In genomic region chr11:45964911-45965389, GRCh38 we compare ENCODE assay signal across 9 cellular contexts. TPM values are rescaled to one million over a fixed set of nuclear protein-coding genes. Genes with fewer than 3 reads are reported as not detected.
A peak's percentile ranks its signal among the peaks of the same experiment; 100 is the strongest.
DNase-seq lines count a peak whose midpoint lies in the region; ATAC-seq and TF ChIP-seq lines count a peak whose summit lies in the region.
"Had no signal": no experiment of that assay in that cellular context is flagged by ENCODE, and none has a peak within 500 bp of the region (broad histone marks: within the 10 kb centered on the region; RNA-seq: fewer than 3 reads in every experiment).

No MANE protein-coding gene starts in this region.

- H3K4me1 ChIP-seq in Caco-2 (peaks cover 21% of the 10 kb centered on the region), GM23338 (ENCODE audit: insufficient read depth) (no peaks in the 10 kb centered on the region), adrenal gland (replicated peaks in 1 of 2) (peaks cover 17 to 20% of the 10 kb centered on the region in 2 donors), heart left ventricle (peaks cover 0 to 18% (median 4%) of the 10 kb centered on the region in 12 donors)

- H3K9me3 Mint-ChIP-seq in Caco-2 (ENCODE audit: unreplicated experiment) (no peaks in the 10 kb centered on the region), GM23338 (no peaks in the 10 kb centered on the region)
- H3K9me3 Mint-ChIP-seq: activated naive CD4-positive, alpha-beta T cell treated with anti-CD3 and anti-CD28 coated beads, Interleukin-2, amount 50 U/mL, for 24 hours had no signal

- 0 out of 2 replicates have a peak overlapping the region, but pooled peaks have one; percentile 29 for H3K27ac ChIP-seq in GM23338 (ENCODE audit: low read depth)
- peak overlapping the region in 3 of 5 donors; percentile 38 to 45 (median 43) for H3K27ac ChIP-seq in adrenal gland
- H3K27ac ChIP-seq in heart left ventricle = peak overlapping the region in 2 of 12 donors; percentile 13

- no peaks in the 10 kb centered on the region for H3F3A ChIP-seq in GM23338 (replicated peaks; ENCODE audit: low read depth)

- POLR2A ChIA-PET in Caco-2 (lab: Charles Lee) = no interaction called here

- no peak overlapping the region for H2AFZ ChIP-seq in GM23338

- H3K27me3 ChIP-seq in Caco-2 (replicated peaks; ENCODE audit: control insufficient read depth, insufficient read depth, low read length) (no peaks in the 10 kb centered on the region), GM23338 (ENCODE audit: insufficient read depth) (no peaks in the 10 kb centered on the region), adrenal gland (no peaks in the 10 kb centered on the region), heart left ventricle (no peaks in the 10 kb centered on the region)

- WGBS in adrenal gland, 4 donors = 21 to 25% (median 23%) methylated on average over 9 of the region's 9 CpGs
- 18 to 26% (median 19%) methylated on average over 9 of the region's 9 CpGs for WGBS in heart left ventricle, 4 donors

- H3K36me3 Mint-ChIP-seq in Caco-2 (ENCODE audit: insufficient read depth, unreplicated experiment) = no peaks in the 10 kb centered on the region
- H3K36me3 Mint-ChIP-seq in GM23338 (ENCODE audit: low read depth) = peaks cover 13% of the 10 kb centered on the region

- TF ChIP-seq POLR2A in adrenal gland (IDR thresholded peaks at IDR 0.05) (no peak), heart left ventricle (IDR thresholded peaks at IDR 0.05) (no peak)

- H3K27me3 Mint-ChIP-seq in Caco-2 (ENCODE audit: insufficient read depth, unreplicated experiment) (no peaks in the 10 kb centered on the region), GM23338 (ENCODE audit: insufficient read depth, low read depth, poor library complexity) (no peaks in the 10 kb centered on the region)
- H3K27me3 Mint-ChIP-seq: activated naive CD4-positive, alpha-beta T cell treated with anti-CD3 and anti-CD28 coated beads, Interleukin-2, amount 50 U/mL, for 24 hours had no signal

- H3K9me2 ChIP-seq in GM23338 (ENCODE audit: insufficient read depth) = no peaks in the 10 kb centered on the region

- no peaks in the 10 kb centered on the region for H3K79me2 ChIP-seq in GM23338 (replicated peaks; ENCODE audit: insufficient read depth)

- no TSS peak for BruUV-seq in Caco-2 (replicated peaks; lab: Mats Ljungman, UMichigan)

- H3K4me3 ChIP-seq in Caco-2 (ENCODE audit: low read depth, low read length) (no peak overlapping the region), GM23338 (no peak overlapping the region), adrenal gland (no peak overlapping the region), heart left ventricle (no peak overlapping the region)

- H3K4me1 Mint-ChIP-seq in Caco-2 (ENCODE audit: low read depth, unreplicated experiment) (peaks cover 14% of the 10 kb centered on the region), GM23338 (no peaks in the 10 kb centered on the region)
- H3K4me1 Mint-ChIP-seq: activated naive CD4-positive, alpha-beta T cell treated with anti-CD3 and anti-CD28 coated beads, Interleukin-2, amount 50 U/mL, for 24 hours had no signal

- no peak overlapping the region for H3K27ac Mint-ChIP-seq in Caco-2 (ENCODE audit: unreplicated experiment)
- H3K27ac Mint-ChIP-seq in GM23338 = no peak overlapping the region
- H3K27ac Mint-ChIP-seq: activated naive CD4-positive, alpha-beta T cell treated with anti-CD3 and anti-CD28 coated beads, Interleukin-2, amount 50 U/mL, for 24 hours had no signal

- no peaks in the 10 kb centered on the region for H3K9me3 ChIP-seq in Caco-2
- no peaks in the 10 kb centered on the region for H3K9me3 ChIP-seq in adrenal gland (replicated peaks in 1 of 3)
- no peaks in the 10 kb centered on the region for H3K9me3 ChIP-seq in heart left ventricle

- no peaks in the 10 kb centered on the region for H4K20me1 ChIP-seq in GM23338 (replicated peaks; ENCODE audit: insufficient read depth)

- DNase-seq in Caco-2 = peak; percentile 71 to 80
- peak; percentile 89 for DNase-seq in GM23338 (ENCODE audit: low spot score)
- DNase-seq in NCI-H128 (lab: John Stamatoyannopoulos, UW; ENCODE audit: unreplicated experiment) = peak; percentile 46
- peak; percentile 47 for DNase-seq in T follicular helper cell (ENCODE audit: low read depth)
- peak; percentile 63 to 87 (median 66) for DNase-seq in adrenal gland
- peak in 4 of 5 donors; percentile 35 to 63 (median 52) for DNase-seq in heart left ventricle
- peak; percentile 66 for DNase-seq in putamen (ENCODE audit: low spot score)

- CTCF ChIA-PET in Caco-2 (lab: Charles Lee) = interaction anchor here (0.5 to 5.2 kb wide), 20 partner anchors 16 to 1722 kb away, joined by 3 to 107 read pairs (median 4); partner anchors contain the start of gene CRY2

- H3K36me3 ChIP-seq in Caco-2 (ENCODE audit: control insufficient read depth, insufficient read depth, low read length) (no peaks in the 10 kb centered on the region), GM23338 (ENCODE audit: insufficient read depth) (no peaks in the 10 kb centered on the region), adrenal gland (replicated peaks in 1 of 2) (peaks cover 0 to 58% of the 10 kb centered on the region in 2 donors), heart left ventricle (peaks cover 0 to 84% (median 74%) of the 10 kb centered on the region in 9 donors)

- intact Hi-C loops in Caco-2 (cut with micrococcal nuclease; ENCODE audit: unreplicated experiment) = loop anchor here (1.0 kb wide), 1 partner anchor 41 kb away; no protein-coding TSS in a partner anchor
- intact Hi-C loops in adrenal gland (cut with DNase I) = no loop called here
- intact Hi-C loops in heart left ventricle (cut with DNase I) = loop anchor here in 9 of 10 donors (1.0 to 10.0 kb wide), 11 partner anchors 37 to 350 kb away; partner anchors contain the start of gene PHF21A (in 1 of the 9)

- ATAC-seq in GM23338 (peak; percentile 98), heart left ventricle (peak; percentile 68 to 93 (median 88)), GM18907 (IDR thresholded peaks at IDR 0.05; ENCODE audit: unreplicated experiment) (no peak)

- H3K4me2 ChIP-seq in GM23338 = no peak overlapping the region

- TF ChIP-seq CTCF in Caco-2 (IDR thresholded peaks at IDR 0.05; ENCODE audit: insufficient read depth in 1 of 2, low read depth in 1 of 2, low read length in 1 of 2, severe bottlenecking in 1 of 2, unreplicated experiment in 1 of 2) (peak; percentile 92 to 95), GM23338 (conservative IDR thresholded peaks at IDR 0.05; ENCODE audit: low read depth in 2 of 2) (peak; percentile 97 to 98), adrenal gland (IDR thresholded peaks at IDR 0.05) (peak; percentile 85 to 95 (median 92)), heart left ventricle (IDR thresholded peaks at IDR 0.05) (peak; percentile 86 to 97 (median 89))

- H3K4me3 Mint-ChIP-seq in Caco-2 (ENCODE audit: unreplicated experiment) (no peak overlapping the region), GM23338 (no peak overlapping the region)
- H3K4me3 Mint-ChIP-seq: activated naive CD4-positive, alpha-beta T cell treated with anti-CD3 and anti-CD28 coated beads, Interleukin-2, amount 50 U/mL, for 24 hours had no signal

TF ChIP-seq in GM23338, 12 proteins besides CTCF, POLR2A, EP300 and RAD21 (continues in another document):
- no peak for TF ChIP-seq STAT1 (IDR thresholded peaks at IDR 0.05; ENCODE audit: unreplicated experiment)
- no peak for TF ChIP-seq POLR2AphosphoS5 (IDR thresholded peaks at IDR 0.05; ENCODE audit: low read depth)

RNA-seq across cellular contexts. Expression of gene LARGE2, which starts 42.5 kb away (rescaled TPM):
- total RNA-seq in Caco-2 (2022) (62.3 and 67.4 TPM in 2 replicates), adrenal gland (1 to 10 TPM; 1.0 to 7.1 (median 4.0) TPM), heart left ventricle (under 1 TPM in 1 of 9 donors, not detected in 8; 0.88 TPM)
- 74.5 and 107 TPM in 2 replicates for total RNA-seq in GM23338 (2014; rRNA removed; shearing (Covaris generic))
- polyA plus RNA-seq in GM23338 (2016; fragmentation: Nextera tagmentation; extraction: Ambion mirVana) (89.8 and 97.8 TPM in 2 replicates), adrenal gland (10 to 100 TPM in 1 of 3 donors, 1 to 10 TPM in 2; 1.1 to 13.0 (median 3.9) TPM), heart left ventricle (under 1 TPM in 1 of 2 donors, not detected in 1; 0.17 TPM)

RNA-seq across cellular contexts. Expression of gene PEX16, which starts 47.3 kb away (rescaled TPM):
- total RNA-seq in Caco-2 (2022) (41.4 and 45.8 TPM in 2 replicates), adrenal gland (10 to 100 TPM; 32.6 to 48.5 (median 40.7) TPM), heart left ventricle (10 to 100 TPM; 10.4 to 20.0 (median 14.6) TPM)
- 22.4 and 34.1 TPM in 2 replicates for total RNA-seq in GM23338 (2014; rRNA removed; shearing (Covaris generic))
- polyA plus RNA-seq in GM23338 (2016; fragmentation: Nextera tagmentation; extraction: Ambion mirVana) (23.3 and 27.6 TPM in 2 replicates), adrenal gland (10 to 100 TPM in 2 of 3 donors, 1 to 10 TPM in 1; 7.6 to 67.6 (median 52.8) TPM), heart left ventricle (10 to 100 TPM; 16.3 to 22.8 TPM)

RNA-seq across cellular contexts. Expression of gene FREY1, which starts 57.9 kb away (rescaled TPM):
- total RNA-seq in Caco-2 (2022) (1.2 and 1.3 TPM in 2 replicates), adrenal gland (under 1 TPM in 4 of 8 donors, not detected in 4; 0.35 to 0.94 (median 0.83) TPM), heart left ventricle (under 1 TPM in 4 of 9 donors, not detected in 5; 0.37 to 1.00 (median 0.46) TPM)
- 1.1 TPM in 1 of 2 replicates, not detected in the other for total RNA-seq in GM23338 (2014; rRNA removed; shearing (Covaris generic))
- polyA plus RNA-seq in GM23338 (2016; fragmentation: Nextera tagmentation; extraction: Ambion mirVana) (not detected in 2 replicates), adrenal gland (under 1 TPM in 2 of 3 donors, not detected in 1; 0.30 to 0.56 TPM), heart left ventricle (under 1 TPM; 0.40 to 0.46 TPM)

Comparison
In these comparisons a context has a peak if more than half of its experiments do, and no peak if none do; other contexts are left out.
1. intact Hi-C loops: an anchor here in Caco-2 (1.0 kb wide) and heart left ventricle (1.0 to 10.0 kb wide); none called in adrenal gland.